In genomic region chr12:91138337-91138905, GRCh38 we compare ENCODE assay signal across 15 cellular contexts. TPM values are rescaled to one million over a fixed set of nuclear protein-coding genes. Genes with fewer than 3 reads are reported as not detected.
DNase-seq lines count a peak whose midpoint lies in the region; TF ChIP-seq lines count a peak whose summit lies in the region.
"Had no signal": no experiment of that assay in that cellular context is flagged by ENCODE, and none has a peak within 500 bp of the region (broad histone marks: within the 10 kb centered on the region; RNA-seq: fewer than 3 reads in every experiment).

No MANE protein-coding gene starts in this region.

- TF ChIP-seq POLR2A in stomach (IDR thresholded peaks at IDR 0.05) = no peak

- no peaks in the 10 kb centered on the region for H3K27me3 ChIP-seq in stomach

- H3K4me1 ChIP-seq in stomach = peaks cover 6 to 43% (median 19%) of the 10 kb centered on the region in 4 donors

- H3K4me1 Mint-ChIP-seq in HFFc6 (ENCODE audit: low read depth) (peaks cover 74% of the 10 kb centered on the region), chondrocyte (ENCODE audit: low read depth) (peaks cover 73% of the 10 kb centered on the region)
- H3K4me1 Mint-ChIP-seq: activated naive CD4-positive, alpha-beta T cell treated with anti-CD3 and anti-CD28 coated beads, Interleukin-2, amount 10 ng/mL, durations not matched to agents 7 days and 5 days had no signal

- WGBS in stomach, 5 donors = 13 to 23% (median 17%) methylated on average over 1 of the region's 1 CpG

- H3K27ac Mint-ChIP-seq in HFFc6 (peak overlapping the region; percentile 11; the same call in 1 of the 2 replicates), chondrocyte (ENCODE audit: unreplicated experiment) (peak overlapping the region; percentile 88)
- H3K27ac Mint-ChIP-seq: activated naive CD4-positive, alpha-beta T cell treated with anti-CD3 and anti-CD28 coated beads, Interleukin-2, amount 10 ng/mL, durations not matched to agents 7 days and 5 days had no signal

- TF ChIP-seq CTCF in HFFc6 (IDR thresholded peaks at IDR 0.05) = no peak
- TF ChIP-seq CTCF in chondrocyte (IDR thresholded peaks at IDR 0.05) = no peak
- no peak for TF ChIP-seq CTCF in stomach (IDR thresholded peaks at IDR 0.05)

- no peak for TF ChIP-seq EP300 in stomach (IDR thresholded peaks at IDR 0.05)

- peak overlapping the region in 4 of 5 donors; percentile 2 to 56 (median 46) for H3K27ac ChIP-seq in stomach

- H3K9me3 ChIP-seq in stomach = no peaks in the 10 kb centered on the region

- no peak overlapping the region for H3K4me3 Mint-ChIP-seq in HFFc6
- no peak overlapping the region for H3K4me3 Mint-ChIP-seq in chondrocyte (ENCODE audit: unreplicated experiment)
- H3K4me3 Mint-ChIP-seq: activated naive CD4-positive, alpha-beta T cell treated with anti-CD3 and anti-CD28 coated beads, Interleukin-2, amount 10 ng/mL, durations not matched to agents 7 days and 5 days had no signal

- H3K9me3 Mint-ChIP-seq in HFFc6 (no peaks in the 10 kb centered on the region), chondrocyte (ENCODE audit: low read depth) (peaks cover 7% of the 10 kb centered on the region)
- H3K9me3 Mint-ChIP-seq: activated naive CD4-positive, alpha-beta T cell treated with anti-CD3 and anti-CD28 coated beads, Interleukin-2, amount 10 ng/mL, durations not matched to agents 7 days and 5 days had no signal

- no peaks in the 10 kb centered on the region for H3K36me3 ChIP-seq in stomach

- H3K36me3 Mint-ChIP-seq in HFFc6 (ENCODE audit: low read depth) = 0 out of 2 replicates have a peak, but pooled peaks cover 4% of the 10 kb centered on the region
- peaks cover 2% of the 10 kb centered on the region for H3K36me3 Mint-ChIP-seq in chondrocyte (ENCODE audit: low read depth)
- H3K36me3 Mint-ChIP-seq: activated naive CD4-positive, alpha-beta T cell treated with anti-CD3 and anti-CD28 coated beads, Interleukin-2, amount 10 ng/mL, durations not matched to agents 7 days and 5 days had no signal

- no peak overlapping the region for H3K4me3 ChIP-seq in stomach

- intact Hi-C loops in stomach (cut with DNase I; ENCODE audit: low total_unique reads) = no loop called here

- no peak for DNase-seq in HFFc6
- DNase-seq in chondrocyte (ENCODE audit: low spot score) = no peak
- DNase-seq in medulla oblongata (ENCODE audit: extremely low spot score) = peak; percentile 4
- no peak for DNase-seq in stomach
- DNase-seq in cortex of kidney (lab: John Stamatoyannopoulos, UW) = no peak
- no peak for DNase-seq in activated CD8-positive, alpha-beta memory T cell treated with anti-CD3 and anti-CD28 coated beads, Interleukin-2, amount 50 U/mL, for 48 hours
- DNase-seq in NCI-H2227 (lab: John Stamatoyannopoulos, UW; ENCODE audit: unreplicated experiment) = no peak
- no peak for DNase-seq in activated gamma-delta T cell (lab: John Stamatoyannopoulos, UW)
- DNase-seq: activated CD8-positive, alpha-beta memory T cell treated with anti-CD3 and anti-CD28 coated beads for 24 hours; activated naive CD4-positive, alpha-beta T cell treated with anti-CD3 and anti-CD28 coated beads, Interleukin-2, amount 10 ng/mL, durations not matched to agents 7 days and 5 days; cerebellar nuclear complex; Karpas-422; NCI-H2081; T1000 had no signal

- H3K27me3 Mint-ChIP-seq in HFFc6 (ENCODE audit: insufficient read depth) (no peaks in the 10 kb centered on the region; the same call in 1 of the 2 replicates), chondrocyte (ENCODE audit: low read depth) (no peaks in the 10 kb centered on the region)
- H3K27me3 Mint-ChIP-seq: activated naive CD4-positive, alpha-beta T cell treated with anti-CD3 and anti-CD28 coated beads, Interleukin-2, amount 10 ng/mL, durations not matched to agents 7 days and 5 days had no signal

RNA-seq across cellular contexts. Expression of gene LUM, which starts 27.1 kb away (rescaled TPM):
- 10 to 100 TPM; 34.3 to 78.1 (median 57.3) TPM for total RNA-seq in HFFc6 (2021; fragmentation: NEBNext Ultra II Directional; extraction: Animal tissue kit (Norgen Biotek cat#: 25700))
- total RNA-seq in chondrocyte (462 to 834 TPM (median 481 TPM) in 3 replicates), stomach (100 to 1,000 TPM in 1 of 5 donors, 10 to 100 TPM in 3, 1 to 10 TPM in 1; 7.0 to 486 (median 18.1) TPM)
- 10 to 100 TPM in 2 of 3 donors, 1 to 10 TPM in 1; 6.9 to 46.1 (median 39.4) TPM for polyA plus RNA-seq in stomach

RNA-seq across cellular contexts. Expression of gene DCN, which starts 44.2 kb away (rescaled TPM):
- total RNA-seq in HFFc6 (2021; fragmentation: NEBNext Ultra II Directional; extraction: Animal tissue kit (Norgen Biotek cat#: 25700)) = 10 to 100 TPM; 20.4 to 58.8 (median 48.7) TPM
- total RNA-seq in chondrocyte (723 to 2,473 TPM (median 743 TPM) in 3 replicates), stomach (1,000 to 10,000 TPM in 1 of 5 donors, 100 to 1,000 TPM in 4; 189 to 1,044 (median 516) TPM)
- polyA plus RNA-seq in stomach = 100 to 1,000 TPM; 145 to 368 (median 223) TPM
- polyA plus RNA-seq: neural cell had no signal
